In genomic region chr2:43041167-43041566, GRCh38 we compare ENCODE assay signal across 14 cellular contexts.
DNase-seq lines count a peak whose midpoint lies in the region; ATAC-seq and TF ChIP-seq lines count a peak whose summit lies in the region.
"Had no signal": no experiment of that assay in that cellular context is flagged by ENCODE, and none has a peak within 500 bp of the region (broad histone marks: within the 10 kb centered on the region; RNA-seq: fewer than 3 reads in every experiment).

No MANE protein-coding gene starts in this region.

- peak overlapping the region; percentile 82 for H3K4me2 ChIP-seq in PC-3 (ENCODE audit: low read length)

- H3K27me3 Mint-ChIP-seq in endodermal cell (ENCODE audit: insufficient read depth) (no peaks in the 10 kb centered on the region), osteocyte (ENCODE audit: unreplicated experiment) (no peaks in the 10 kb centered on the region), T-helper 17 cell (no peaks in the 10 kb centered on the region)

- peaks cover 30% of the 10 kb centered on the region for H3K4me1 ChIP-seq in A673 (ENCODE audit: insufficient read depth, low read length, poor library complexity, severe bottlenecking)
- H3K4me1 ChIP-seq in PC-3 (ENCODE audit: insufficient read depth, low read length): peaks cover 45% of the 10 kb centered on the region
- H3K4me1 ChIP-seq in endodermal cell (ENCODE audit: control insufficient read depth, insufficient read depth, low read length): no peaks in the 10 kb centered on the region

- no peak for TF ChIP-seq CTCF in A673 (conservative IDR thresholded peaks at IDR 0.05; ENCODE audit: low read depth, low read length)
- no peak for TF ChIP-seq CTCF in PC-3 (conservative IDR thresholded peaks at IDR 0.05; ENCODE audit: low read depth, low read length)
- no peak for TF ChIP-seq CTCF in endodermal cell (conservative IDR thresholded peaks at IDR 0.05)
- TF ChIP-seq CTCF in osteocyte (IDR thresholded peaks at IDR 0.05): no peak

- H3K9me3 Mint-ChIP-seq in endodermal cell: no peaks in the 10 kb centered on the region
- H3K9me3 Mint-ChIP-seq in osteocyte (ENCODE audit: unreplicated experiment): no peaks in the 10 kb centered on the region
- H3K9me3 Mint-ChIP-seq: activated T-cell treated with anti-CD3 and anti-CD28 coated beads, Interleukin-2, amount 50 U/mL, for 72 hours; neural crest cell had no signal

- 80 to 94% methylated on average over 1 to 2 of the region's 3 CpGs for WGBS in endodermal cell (ENCODE audit: insufficient coverage in 1 of 2, insufficient read length in 1 of 2), 2 experiments

- POLR2A ChIA-PET in A673 (lab: Charles Lee; ENCODE audit: low non-redundant PET): no interaction called here
- POLR2A ChIA-PET in PC-3 (lab: Charles Lee; ENCODE audit: unreplicated experiment): no interaction called here

- no peaks in the 10 kb centered on the region for H3K9me2 ChIP-seq in PC-3 (replicated peaks; ENCODE audit: low read length)

- H3K4me1 Mint-ChIP-seq in endodermal cell (peaks cover 8% of the 10 kb centered on the region), osteocyte (ENCODE audit: unreplicated experiment) (peaks cover 67% of the 10 kb centered on the region), T-helper 17 cell (no peaks in the 10 kb centered on the region)

- H2AFZ ChIP-seq in PC-3 (ENCODE audit: low read length): no peak overlapping the region

- peak overlapping the region; percentile 52 for H3K27ac ChIP-seq in A673 (ENCODE audit: low read depth, low read length, poor library complexity, severe bottlenecking)
- peak overlapping the region; percentile 98 for H3K27ac ChIP-seq in PC-3 (ENCODE audit: low read length)
- peak overlapping the region; percentile 74 for H3K27ac ChIP-seq in endodermal cell (ENCODE audit: low read depth, low read length)

- H3K4me3 ChIP-seq in A673 (ENCODE audit: low read depth, low read length, poor library complexity, severe bottlenecking): no peak overlapping the region
- peak overlapping the region; percentile 40; the same call in 1 of the 2 replicates for H3K4me3 ChIP-seq in PC-3 (ENCODE audit: low read length)
- H3K4me3 ChIP-seq in endodermal cell (ENCODE audit: low read length): no peak overlapping the region

- H3K4me3 Mint-ChIP-seq in endodermal cell (no peak overlapping the region), osteocyte (ENCODE audit: unreplicated experiment) (no peak overlapping the region), T-helper 17 cell (no peak overlapping the region)
- H3K4me3 Mint-ChIP-seq: activated T-cell treated with anti-CD3 and anti-CD28 coated beads, Interleukin-2, amount 50 U/mL, for 72 hours; neural crest cell had no signal

- CTCF ChIA-PET in A673 (lab: Charles Lee) (no interaction called here), PC-3 (lab: Charles Lee) (no interaction called here)

- no peaks in the 10 kb centered on the region for H4K20me1 ChIP-seq in PC-3 (ENCODE audit: low read length)

- H3K36me3 Mint-ChIP-seq in endodermal cell (ENCODE audit: low read depth) (no peaks in the 10 kb centered on the region), osteocyte (ENCODE audit: unreplicated experiment) (no peaks in the 10 kb centered on the region), T-helper 17 cell (ENCODE audit: low read depth) (no peaks in the 10 kb centered on the region)

- H3K27me3 ChIP-seq in A673 (replicated peaks; ENCODE audit: insufficient read depth, low read depth, low read length, poor library complexity) (no peaks in the 10 kb centered on the region), PC-3 (ENCODE audit: low read length) (no peaks in the 10 kb centered on the region), endodermal cell (ENCODE audit: control insufficient read depth, insufficient read depth, low read length, poor library complexity, severe bottlenecking) (no peaks in the 10 kb centered on the region)

- intact Hi-C loops in A673 (cut with micrococcal nuclease; ENCODE audit: unreplicated experiment): loop anchor here (5.0 kb wide), 1 partner anchor 186 kb away; the partner anchor contains the start of gene ZFP36L2
- intact Hi-C loops in PC-3 (cut with micrococcal nuclease): loop anchor here (5.0 kb wide), 1 partner anchor 186 kb away; the partner anchor contains the start of gene ZFP36L2

- DNase-seq in A673 (ENCODE audit: low spot score) (peak; percentile 15), PC-3 (peak; percentile 69), endodermal cell (peak; percentile 61), osteocyte (ENCODE audit: extremely low spot score, unreplicated experiment) (no peak), T-helper 17 cell (no peak), amniotic stem cell (lab: John Stamatoyannopoulos, UW) (no peak), ecto neural progenitor cell (ENCODE audit: low spot score) (no peak)
- DNase-seq: activated CD4-positive, alpha-beta T cell treated with anti-CD3 and anti-CD28 coated beads for 1 hour; activated T-cell treated with anti-CD3 and anti-CD28 coated beads, Interleukin-2, amount 50 U/mL, for 72 hours; effector CD4-positive, alpha-beta T cell; NCI-H2081 had no signal

- ATAC-seq in PC-3 (peak; percentile 29), GM21825 (IDR thresholded peaks at IDR 0.05; ENCODE audit: unreplicated experiment) (no peak), T-helper 17 cell (no peak)
- ATAC-seq: left lobe of liver had no signal

- H3K9me3 ChIP-seq in A673 (ENCODE audit: low read depth, low read length, poor library complexity, severe bottlenecking) (no peaks in the 10 kb centered on the region), PC-3 (ENCODE audit: low read length) (no peaks in the 10 kb centered on the region), endodermal cell (ENCODE audit: control insufficient read depth, low read length) (no peaks in the 10 kb centered on the region), T-helper 17 cell (ENCODE audit: control insufficient read depth, low read length, poor library complexity, severe bottlenecking) (no peaks in the 10 kb centered on the region)

- peak overlapping the region; percentile 85 for H3K9ac ChIP-seq in PC-3 (ENCODE audit: low read length)
- no peak overlapping the region for H3K9ac ChIP-seq in endodermal cell (ENCODE audit: extremely low read depth, low read length, poor library complexity, severe bottlenecking)

- no TSS peak for BruUV-seq in A673 (replicated peaks; lab: Mats Ljungman, UMichigan)
- no TSS peak for BruUV-seq in PC-3 (replicated peaks; lab: Mats Ljungman, UMichigan)

- H3K27ac Mint-ChIP-seq in endodermal cell (no peak overlapping the region), osteocyte (ENCODE audit: unreplicated experiment) (peak overlapping the region; percentile 85), T-helper 17 cell (no peak overlapping the region)
- H3K27ac Mint-ChIP-seq: activated T-cell treated with anti-CD3 and anti-CD28 coated beads, Interleukin-2, amount 50 U/mL, for 72 hours had no signal

- 0 out of 2 replicates have a peak, but pooled peaks cover 3% of the 10 kb centered on the region for H3K79me2 ChIP-seq in PC-3 (ENCODE audit: low read length)

- H3K36me3 ChIP-seq in A673 (ENCODE audit: insufficient read depth, low read length, poor library complexity, severe bottlenecking) (no peaks in the 10 kb centered on the region), PC-3 (ENCODE audit: low read depth, low read length) (no peaks in the 10 kb centered on the region), endodermal cell (ENCODE audit: control insufficient read depth, insufficient read depth, low read length) (no peaks in the 10 kb centered on the region)

- H3F3A ChIP-seq in PC-3 (ENCODE audit: low read length, unreplicated experiment): no peaks in the 10 kb centered on the region

Comparison
In these comparisons a context has a peak if more than half of its experiments do, and no peak if none do; other contexts are left out.
1. DNase-seq: peak in A673 (single experiment), PC-3 (single experiment) and endodermal cell (single experiment); none in osteocyte (single experiment), T-helper 17 cell (0 of 3), amniotic stem cell (single experiment) and ecto neural progenitor cell (single experiment).
2. Peak in every context shown above with its lines, with median percentiles within 50 percentile points of each other: H3K27ac ChIP-seq.